In the genomic region with DNA sequence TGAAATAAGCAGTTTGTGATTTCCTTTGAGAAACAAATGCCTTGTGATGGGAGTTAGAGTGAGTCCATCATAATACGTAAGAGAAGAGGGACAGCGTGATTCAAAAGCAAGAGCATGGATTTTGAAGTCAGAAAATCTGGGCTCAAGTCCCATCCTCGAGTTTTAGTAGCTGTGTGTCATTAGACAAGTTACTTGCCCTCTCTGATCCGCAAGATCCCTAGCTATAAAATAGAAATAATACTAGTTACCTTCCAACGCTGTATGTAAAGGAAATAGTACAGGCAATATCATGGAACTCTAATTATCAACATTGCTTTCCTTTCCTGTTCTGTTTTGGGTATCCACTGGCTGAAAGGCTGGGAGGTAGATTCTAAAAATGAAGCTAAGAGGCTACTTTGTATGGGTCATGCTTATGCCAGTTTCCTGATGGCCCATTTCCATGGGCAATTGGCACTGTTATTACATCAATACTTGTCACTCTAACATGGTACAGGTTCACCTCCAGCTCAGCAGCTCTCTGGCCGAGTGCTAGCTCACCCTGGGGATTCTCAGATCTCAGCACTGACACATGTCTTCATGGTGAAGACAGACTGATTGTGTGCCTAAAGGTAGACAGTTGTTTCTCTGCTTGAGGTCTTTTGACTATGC, we compare ENCODE assay signal across 21 cellular contexts.
DNase-seq lines count a peak whose midpoint lies in the region; ATAC-seq, FAIRE-seq and TF ChIP-seq lines count a peak whose summit lies in the region.
"Had no signal": no experiment of that assay in that cellular context is flagged by ENCODE, and none has a peak within 500 bp of the region (broad histone marks: within the 10 kb centered on the region; RNA-seq: fewer than 3 reads in every experiment).

No MANE protein-coding gene starts in this region.

- H3K9me3 ChIP-seq in IMR-90 (ENCODE audit: control insufficient read depth, insufficient read depth, low read length) (no peaks in the 10 kb centered on the region), GM12878 (replicated peaks; ENCODE audit: control insufficient read depth, insufficient read depth, low read length) (no peaks in the 10 kb centered on the region), adrenal gland (replicated peaks in 1 of 3) (no peaks in the 10 kb centered on the region)
- H3K9me3 ChIP-seq: BLaER1, Caco-2 had no signal

- ATAC-seq in IMR-90 (ENCODE audit: low read depth) (no peak), GM12878 (no peak), memory B cell (ENCODE audit: low read depth) (no peak)
- ATAC-seq: CD8-positive, alpha-beta T cell had no signal

- H3K36me3 Mint-ChIP-seq in memory B cell = peaks cover 2% of the 10 kb centered on the region
- H3K36me3 Mint-ChIP-seq: CD4-positive, CD25-positive, alpha-beta regulatory T cell; CD8-positive, alpha-beta T cell had no signal

- 0 out of 2 replicates have a peak overlapping the region, but pooled peaks have one; percentile 35 for H3K4ac ChIP-seq in IMR-90 (ENCODE audit: low read depth, low read length)

- DNase-seq in IMR-90 (no peak), GM12878 (ENCODE audit: low read depth, low spot score) (no peak), memory B cell (ENCODE audit: low spot score in 2 of 2) (no peak), adrenal gland (no peak)
- DNase-seq in activated CD4-positive, alpha-beta T cell treated with anti-CD3 and anti-CD28 coated beads for 4 hours = no peak
- no peak for DNase-seq in effector CD8-positive, alpha-beta T cell (lab: John Stamatoyannopoulos, UW)
- DNase-seq: Caco-2; CD4-positive, CD25-positive, alpha-beta regulatory T cell; CD8-positive, alpha-beta T cell; DMS153; DND-41; GM23248; H7; HCEC 1CT had no signal

- 0 out of 3 replicates have a peak overlapping the region, but pooled peaks have one; percentile 11 for H2BK15ac ChIP-seq in IMR-90 (ENCODE audit: low read depth, low read length)

- intact Hi-C loops in IMR-90 (cut with micrococcal nuclease) = loop anchor here (5.0 to 10.0 kb wide), 3 partner anchors 184 to 1034 kb away; no protein-coding TSS in a partner anchor
- intact Hi-C loops in GM12878 (cut with micrococcal nuclease; ENCODE audit: unreplicated experiment) = no loop called here
- intact Hi-C loops in adrenal gland (cut with DNase I) = loop anchor here in 1 of 2 donors (10.0 kb wide), 1 partner anchor 86 kb away; no protein-coding TSS in a partner anchor

- CTCF ChIA-PET in IMR-90 (lab: Yijun Ruan, JAX) (no interaction called here), GM12878 (lab: Yijun Ruan, JAX) (interaction anchor here (1.2 to 2.1 kb wide), 2 partner anchors 9 to 10 kb away, joined by 4 to 6 read pairs; no protein-coding TSS in a partner anchor)

- no peak overlapping the region for H3K4me2 ChIP-seq in IMR-90 (ENCODE audit: low read depth, low read length)
- H3K4me2 ChIP-seq in GM12878 (ENCODE audit: control insufficient read depth, insufficient read depth) = no peak overlapping the region
- H3K4me2 ChIP-seq: BLaER1 had no signal

- H3K18ac ChIP-seq in IMR-90 (ENCODE audit: low read depth, low read length) = no peak overlapping the region

- H3K23ac ChIP-seq in IMR-90 (ENCODE audit: low read depth, low read length) = 0 out of 2 replicates have a peak overlapping the region, but pooled peaks have one; percentile 25

- H3K79me1 ChIP-seq in IMR-90 (ENCODE audit: low read depth in 1 of 2, low read length in 2 of 2) = no peaks in the 10 kb centered on the region

- H2AK9ac ChIP-seq in IMR-90 (replicated peaks; ENCODE audit: low read depth, low read length, poor library complexity) = no peak overlapping the region

- H2BK20ac ChIP-seq in IMR-90 (ENCODE audit: low read depth, low read length) = peak overlapping the region; percentile 30; the same call in 1 of the 2 replicates

- H4K20me1 ChIP-seq in IMR-90 (ENCODE audit: insufficient read depth, low read length) (no peaks in the 10 kb centered on the region), GM12878 (ENCODE audit: control insufficient read depth, insufficient read depth) (no peaks in the 10 kb centered on the region)
- H4K20me1 ChIP-seq: BLaER1 had no signal

- H3K4me3 Mint-ChIP-seq in memory B cell = no peak overlapping the region
- H3K4me3 Mint-ChIP-seq: B cell; CD4-positive, CD25-positive, alpha-beta regulatory T cell; CD8-positive, alpha-beta T cell had no signal

- dilution Hi-C loops in IMR-90 (cut with HindIII; ENCODE audit: low sequenced_read_pairs, unreplicated experiment) = no loop called here

- peak overlapping the region; percentile 43; the same call in 1 of the 2 replicates for H2AK5ac ChIP-seq in IMR-90 (ENCODE audit: low read depth, low read length)

- no peak overlapping the region for H4K8ac ChIP-seq in IMR-90 (ENCODE audit: low read depth in 2 of 2, low read length in 2 of 2)

- peaks cover 1% of the 10 kb centered on the region for H3K9me3 Mint-ChIP-seq in memory B cell
- H3K9me3 Mint-ChIP-seq: CD8-positive, alpha-beta T cell had no signal

- in situ Hi-C loops in IMR-90 (cut with MboI; ENCODE audit: low sequenced_read_pairs) = loop anchor here (10.0 to 25.0 kb wide), 4 partner anchors 246 to 844 kb away; a partner anchor contains a TSS
- in situ Hi-C loops in GM12878 (cut with MboI) = no loop called here

- H3K27me3 ChIP-seq in IMR-90 (ENCODE audit: control insufficient read depth, insufficient read depth, low read length) (no peaks in the 10 kb centered on the region), GM12878 (replicated peaks in 1 of 2; ENCODE audit: control insufficient read depth in 2 of 2, insufficient read depth in 2 of 2, low read length in 1 of 2) (no peaks in the 10 kb centered on the region), adrenal gland (no peaks in the 10 kb centered on the region)
- H3K27me3 ChIP-seq: BLaER1 had no signal

- BruUV-seq in IMR-90 (replicated peaks; lab: Mats Ljungman, UMichigan) = no TSS peak
- BruUV-seq in GM12878 (replicated peaks; lab: Mats Ljungman, UMichigan) = no TSS peak

- H2BK120ac ChIP-seq in IMR-90 (ENCODE audit: low read depth, low read length) = peak overlapping the region; percentile 47

- H3K79me2 ChIP-seq in GM12878 (ENCODE audit: control insufficient read depth, insufficient read depth, low read length) = no peaks in the 10 kb centered on the region

- WGBS in IMR-90 (ENCODE audit: extremely low coverage in 2 of 2, insufficient read length in 1 of 2), 2 experiments = no CpG with 5 or more reads among the region's 6 CpGs
- WGBS in GM12878 (ENCODE audit: insufficient coverage, insufficient replicate concordance, low lambda C conversion rate, missing lambda C conversion rate) = 20% methylated on average over 6 of the region's 6 CpGs
- WGBS in adrenal gland, 4 donors = 87 to 92% (median 89%) methylated on average over 6 of the region's 6 CpGs

- no peak overlapping the region; the same call in 1 of the 2 replicates for H4K91ac ChIP-seq in IMR-90 (ENCODE audit: insufficient read depth, low read depth, low read length)

- peaks cover 10% of the 10 kb centered on the region for H3K9me1 ChIP-seq in IMR-90 (ENCODE audit: insufficient read depth, low read length)

- no peak overlapping the region for H3K9ac ChIP-seq in IMR-90 (ENCODE audit: low read depth, low read length)
- no peak overlapping the region for H3K9ac ChIP-seq in GM12878 (ENCODE audit: control insufficient read depth, insufficient read depth, low read length)
- H3K9ac ChIP-seq: BLaER1, GM23248 had no signal

- TF ChIP-seq CTCF in IMR-90 (conservative IDR thresholded peaks at IDR 0.05; ENCODE audit: low read depth, low read length) (no peak), GM12878 (IDR thresholded peaks at IDR 0.05 in 2 of 3, conservative IDR thresholded peaks at IDR 0.05 in 1 of 3; ENCODE audit: control insufficient read depth in 2 of 3, extremely low read depth in 1 of 3, insufficient read depth in 1 of 3, low read depth in 3 of 3, low read length in 3 of 3) (no peak), adrenal gland (IDR thresholded peaks at IDR 0.05) (no peak)

- H3K27me3 Mint-ChIP-seq in memory B cell = peaks cover 4% of the 10 kb centered on the region
- H3K27me3 Mint-ChIP-seq: B cell; CD4-positive, CD25-positive, alpha-beta regulatory T cell had no signal

- no peaks in the 10 kb centered on the region for H3K4me1 Mint-ChIP-seq in memory B cell
- H3K4me1 Mint-ChIP-seq: B cell; CD4-positive, CD25-positive, alpha-beta regulatory T cell had no signal

- SMC1A ChIA-PET in GM12878 (lab: Charles Lee; ENCODE audit: uncharacterized antibody, unreplicated experiment) = interaction anchor here (0.5 to 3.4 kb wide), 7 partner anchors 11 to 112 kb away, joined by 3 to 12 read pairs (median 3); no protein-coding TSS in a partner anchor

- TF ChIP-seq RAD21 in IMR-90 (IDR thresholded peaks at IDR 0.05; ENCODE audit: low read length) = no peak
- TF ChIP-seq RAD21 in GM12878 (IDR thresholded peaks at IDR 0.05; ENCODE audit: insufficient read depth, low read depth, low read length) = no peak

- H2AFZ ChIP-seq in IMR-90 (replicated peaks; ENCODE audit: low read length, poor library complexity) = no peak overlapping the region
- no peak overlapping the region for H2AFZ ChIP-seq in GM12878 (ENCODE audit: control insufficient read depth, low read depth, low read length)
- H2AFZ ChIP-seq: GM23248 had no signal

- no peak overlapping the region for H3K14ac ChIP-seq in IMR-90 (replicated peaks; ENCODE audit: low read depth, low read length)

- H3K36me3 ChIP-seq in IMR-90 (ENCODE audit: control insufficient read depth, insufficient read depth, low read length) (no peaks in the 10 kb centered on the region), GM12878 (ENCODE audit: control insufficient read depth in 2 of 2, insufficient read depth in 2 of 2, low read length in 1 of 2) (no peaks in the 10 kb centered on the region), adrenal gland (replicated peaks in 1 of 2) (no peaks in the 10 kb centered on the region)
- H3K36me3 ChIP-seq: BLaER1 had no signal

- TF ChIP-seq EP300 in GM12878 (IDR thresholded peaks at IDR 0.05; ENCODE audit: borderline replicate concordance in 1 of 2, control insufficient read depth in 1 of 2, low read depth in 2 of 2, low read length in 2 of 2) = no peak

- no peak overlapping the region for H4K5ac ChIP-seq in IMR-90 (ENCODE audit: low read depth, low read length)

- POLR2A ChIA-PET in IMR-90 (lab: Charles Lee; ENCODE audit: unreplicated experiment) (no interaction called here), GM12878 (lab: Charles Lee) (interaction anchor here (0.6 kb wide), 2 partner anchors 55 to 125 kb away, joined by 3 read pairs; no protein-coding TSS in a partner anchor)

- H3K4me3 ChIP-seq in IMR-90 (ENCODE audit: insufficient read depth, low read depth, low read length) (no peak overlapping the region), GM12878 (no peak overlapping the region), adrenal gland (no peak overlapping the region)
- H3K4me3 ChIP-seq: BLaER1, GM23248 had no signal

- H3K56ac ChIP-seq in IMR-90 (ENCODE audit: extremely low read depth, insufficient read depth, low read length) = no peak overlapping the region

- H3K27ac Mint-ChIP-seq in memory B cell = peak overlapping the region; percentile 7
- H3K27ac Mint-ChIP-seq: B cell; CD4-positive, CD25-positive, alpha-beta regulatory T cell; CD8-positive, alpha-beta T cell had no signal

- RAD21 ChIA-PET in GM12878 (lab: Charles Lee; ENCODE audit: unreplicated experiment) = interaction anchor here (1.4 to 2.1 kb wide), 2 partner anchors 11 to 14 kb away, joined by 3 to 6 read pairs; no protein-coding TSS in a partner anchor

- H3K4me1 ChIP-seq in IMR-90 (ENCODE audit: control insufficient read depth, insufficient read depth, low read length) (peaks cover 22% of the 10 kb centered on the region), GM12878 (ENCODE audit: control insufficient read depth, insufficient read depth, low read length) (no peaks in the 10 kb centered on the region), adrenal gland (replicated peaks in 1 of 2) (peaks cover 28 to 31% of the 10 kb centered on the region in 2 donors)
- H3K4me1 ChIP-seq: BLaER1, Caco-2 had no signal

- no peak overlapping the region for H3K27ac ChIP-seq in IMR-90 (ENCODE audit: insufficient read depth, low read length)
- no peak overlapping the region for H3K27ac ChIP-seq in GM12878 (ENCODE audit: control insufficient read depth, insufficient read depth)
- H3K27ac ChIP-seq in adrenal gland = no peak overlapping the region
- H3K27ac ChIP-seq: BLaER1, C4-2B, GM23248 had no signal

- TF ChIP-seq POLR2A in IMR-90 (IDR thresholded peaks at IDR 0.05; ENCODE audit: low read depth, low read length) (no peak), GM12878 (IDR thresholded peaks at IDR 0.05; ENCODE audit: low read depth, low read length) (no peak), adrenal gland (IDR thresholded peaks at IDR 0.05) (no peak)

- H2BK5ac ChIP-seq in IMR-90 (ENCODE audit: low read depth, low read length, poor library complexity, severe bottlenecking) = no peak overlapping the region

- no peak for FAIRE-seq in GM12878 (lab: Jason Lieb, UNC)
- FAIRE-seq: A204.1, G401.6, GM19239, H1 had no signal
